Comparison of ENCODE assay signal across 1 cellular context in the genomic region with DNA sequence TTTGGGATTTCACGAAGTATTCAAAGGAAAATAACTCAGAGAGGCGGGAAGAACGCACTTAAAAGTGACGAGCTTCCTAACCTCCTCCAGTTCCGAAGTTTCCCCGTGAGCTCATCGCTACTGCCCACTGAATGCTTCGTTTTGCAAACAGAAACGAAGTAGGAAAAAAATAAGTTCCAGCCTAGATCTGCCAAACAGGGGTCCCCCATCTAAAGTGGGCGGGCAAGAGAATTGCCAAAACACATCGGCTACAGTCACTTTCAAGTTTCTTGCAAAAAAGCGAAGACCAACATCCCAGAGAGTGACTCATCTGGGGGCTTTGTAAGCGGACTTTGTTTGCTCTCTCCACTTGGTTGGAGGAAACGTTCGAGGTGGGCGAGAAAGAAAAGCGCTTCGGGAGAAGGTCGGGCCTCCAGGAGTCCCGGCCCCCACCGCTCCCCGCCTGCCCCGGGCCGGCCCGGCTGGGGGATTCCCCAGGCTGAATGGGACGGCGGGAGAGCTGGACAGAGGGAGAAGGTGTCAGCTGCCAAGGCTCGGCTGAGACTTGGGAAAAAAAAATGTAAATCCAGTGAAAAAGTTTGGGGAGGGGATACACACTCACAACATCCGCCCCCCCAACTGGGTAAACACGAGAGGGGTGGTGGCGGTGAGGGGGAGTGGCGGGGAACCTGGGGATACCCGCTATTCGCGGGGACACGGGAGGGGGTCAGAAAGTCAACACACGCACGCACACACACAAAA.
TF ChIP-seq lines count a peak whose summit lies in the region.

No MANE protein-coding gene starts in this region.

TF ChIP-seq in A549, 52 proteins besides CTCF, POLR2A, EP300 and RAD21 (continued from another document):
- TF ChIP-seq, protein P1, sequence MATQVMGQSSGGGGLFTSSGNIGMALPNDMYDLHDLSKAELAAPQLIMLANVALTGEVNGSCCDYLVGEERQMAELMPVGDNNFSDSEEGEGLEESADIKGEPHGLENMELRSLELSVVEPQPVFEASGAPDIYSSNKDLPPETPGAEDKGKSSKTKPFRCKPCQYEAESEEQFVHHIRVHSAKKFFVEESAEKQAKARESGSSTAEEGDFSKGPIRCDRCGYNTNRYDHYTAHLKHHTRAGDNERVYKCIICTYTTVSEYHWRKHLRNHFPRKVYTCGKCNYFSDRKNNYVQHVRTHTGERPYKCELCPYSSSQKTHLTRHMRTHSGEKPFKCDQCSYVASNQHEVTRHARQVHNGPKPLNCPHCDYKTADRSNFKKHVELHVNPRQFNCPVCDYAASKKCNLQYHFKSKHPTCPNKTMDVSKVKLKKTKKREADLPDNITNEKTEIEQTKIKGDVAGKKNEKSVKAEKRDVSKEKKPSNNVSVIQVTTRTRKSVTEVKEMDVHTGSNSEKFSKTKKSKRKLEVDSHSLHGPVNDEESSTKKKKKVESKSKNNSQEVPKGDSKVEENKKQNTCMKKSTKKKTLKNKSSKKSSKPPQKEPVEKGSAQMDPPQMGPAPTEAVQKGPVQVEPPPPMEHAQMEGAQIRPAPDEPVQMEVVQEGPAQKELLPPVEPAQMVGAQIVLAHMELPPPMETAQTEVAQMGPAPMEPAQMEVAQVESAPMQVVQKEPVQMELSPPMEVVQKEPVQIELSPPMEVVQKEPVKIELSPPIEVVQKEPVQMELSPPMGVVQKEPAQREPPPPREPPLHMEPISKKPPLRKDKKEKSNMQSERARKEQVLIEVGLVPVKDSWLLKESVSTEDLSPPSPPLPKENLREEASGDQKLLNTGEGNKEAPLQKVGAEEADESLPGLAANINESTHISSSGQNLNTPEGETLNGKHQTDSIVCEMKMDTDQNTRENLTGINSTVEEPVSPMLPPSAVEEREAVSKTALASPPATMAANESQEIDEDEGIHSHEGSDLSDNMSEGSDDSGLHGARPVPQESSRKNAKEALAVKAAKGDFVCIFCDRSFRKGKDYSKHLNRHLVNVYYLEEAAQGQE (IDR thresholded peaks at IDR 0.05), result peak; percentile 19; the same call in 1 of the 2 replicates
- peak; percentile 22; the same call in 1 of the 2 replicates for TF ChIP-seq GATA3 (IDR thresholded peaks at IDR 0.05; ENCODE audit: borderline replicate concordance)
- 0 out of 5 replicates have a peak, but pooled peaks of 1 of the 2 experiments have one; percentile 15 for TF ChIP-seq JUN (IDR thresholded peaks at IDR 0.05)
- TF ChIP-seq CHD2 (IDR thresholded peaks at IDR 0.05; ENCODE audit: low read length, partially characterized antibody), result no peak
- TF ChIP-seq JUNB (IDR thresholded peaks at IDR 0.05), result peak; percentile 23; the same call in 1 of the 2 replicates
- TF ChIP-seq FOSL2 (IDR thresholded peaks at IDR 0.05), result peak; percentile 52; the same call in 1 of the 2 replicates
- TF ChIP-seq FOSL2 (CRISPR knock-in tag; IDR thresholded peaks at IDR 0.05), result peak; percentile 88
- TF ChIP-seq ZFP36 (IDR thresholded peaks at IDR 0.05; ENCODE audit: borderline replicate concordance, partially characterized antibody), result no peak
- TF ChIP-seq HOXA7 (CRISPR knock-in tag; IDR thresholded peaks at IDR 0.05), result no peak
- no peak for TF ChIP-seq RCOR1 (IDR thresholded peaks at IDR 0.05; ENCODE audit: low read depth, low read length)
- TF ChIP-seq, protein P2, sequence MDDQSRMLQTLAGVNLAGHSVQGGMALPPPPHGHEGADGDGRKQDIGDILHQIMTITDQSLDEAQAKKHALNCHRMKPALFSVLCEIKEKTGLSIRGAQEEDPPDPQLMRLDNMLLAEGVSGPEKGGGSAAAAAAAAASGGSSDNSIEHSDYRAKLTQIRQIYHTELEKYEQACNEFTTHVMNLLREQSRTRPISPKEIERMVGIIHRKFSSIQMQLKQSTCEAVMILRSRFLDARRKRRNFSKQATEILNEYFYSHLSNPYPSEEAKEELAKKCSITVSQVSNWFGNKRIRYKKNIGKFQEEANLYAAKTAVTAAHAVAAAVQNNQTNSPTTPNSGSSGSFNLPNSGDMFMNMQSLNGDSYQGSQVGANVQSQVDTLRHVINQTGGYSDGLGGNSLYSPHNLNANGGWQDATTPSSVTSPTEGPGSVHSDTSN (IDR thresholded peaks at IDR 0.05), result no peak
- TF ChIP-seq, protein P3, sequence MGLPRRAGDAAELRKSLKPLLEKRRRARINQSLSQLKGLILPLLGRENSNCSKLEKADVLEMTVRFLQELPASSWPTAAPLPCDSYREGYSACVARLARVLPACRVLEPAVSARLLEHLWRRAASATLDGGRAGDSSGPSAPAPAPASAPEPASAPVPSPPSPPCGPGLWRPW (IDR thresholded peaks at IDR 0.05), result no peak
- no peak for TF ChIP-seq SREBF2 (IDR thresholded peaks at IDR 0.05)
- TF ChIP-seq E2F6 (IDR thresholded peaks at IDR 0.05; ENCODE audit: borderline replicate concordance, low read depth), result peak; percentile 35; the same call in 1 of the 2 replicates
- TF ChIP-seq HOXB5 (CRISPR knock-in tag; IDR thresholded peaks at IDR 0.05), result no peak
- TF ChIP-seq KDM5A (IDR thresholded peaks at IDR 0.05), result peak; percentile 30; the same call in 1 of the 2 replicates
- TF ChIP-seq SMC3 (IDR thresholded peaks at IDR 0.05), result peak; percentile 8; the same call in 1 of the 3 replicates
- TF ChIP-seq RARB (CRISPR knock-in tag; IDR thresholded peaks at IDR 0.05), result no peak
